Comparison of ENCODE assay signal across 19 cellular contexts in genomic region chr4:181745933-181746627, GRCh38.
DNase-seq lines count a peak whose midpoint lies in the region; ATAC-seq, FAIRE-seq and TF ChIP-seq lines count a peak whose summit lies in the region.
"Had no signal": no experiment of that assay in that cellular context is flagged by ENCODE, and none has a peak within 500 bp of the region (broad histone marks: within the 10 kb centered on the region; RNA-seq: fewer than 3 reads in every experiment).

No MANE protein-coding gene starts in this region.

- H3K4me3 Mint-ChIP-seq in CD8-positive, alpha-beta T cell, result no peak overlapping the region
- H3K4me3 Mint-ChIP-seq: B cell; CD4-positive, alpha-beta memory T cell had no signal

- CTCF ChIA-PET in CD8-positive, alpha-beta T cell (lab: Charles Lee), result no interaction called here

- H3K27me3 Mint-ChIP-seq in CD8-positive, alpha-beta T cell (ENCODE audit: low read depth), result no peaks in the 10 kb centered on the region
- H3K27me3 Mint-ChIP-seq: B cell; CD4-positive, alpha-beta memory T cell had no signal

- no peak overlapping the region for H3K27ac ChIP-seq in CD8-positive, alpha-beta T cell (ENCODE audit: low read depth, low read length)
- H3K27ac ChIP-seq: Peyer's patch had no signal

- no peaks in the 10 kb centered on the region for H3K27me3 ChIP-seq in CD8-positive, alpha-beta T cell (ENCODE audit: insufficient read depth, low read length)
- H3K27me3 ChIP-seq: Peyer's patch had no signal

- TF ChIP-seq CTCF in CD8-positive, alpha-beta T cell (IDR thresholded peaks at IDR 0.05), result no peak

- no peaks in the 10 kb centered on the region for H3K36me3 ChIP-seq in CD8-positive, alpha-beta T cell (ENCODE audit: insufficient read depth, low read length)
- H3K36me3 ChIP-seq: Peyer's patch had no signal

- no peak for ATAC-seq in CD8-positive, alpha-beta T cell
- ATAC-seq in HG03025 (IDR thresholded peaks at IDR 0.05; ENCODE audit: low FRiP score, unreplicated experiment), result no peak
- ATAC-seq: GM12878, K562, SK-N-SH treated with all-trans-retinoic acid at 6 μM for 48 hours had no signal

- DNase-seq in EH (ENCODE audit: low read depth) (peak; percentile 57), HT1080 (ENCODE audit: low read depth) (peak; percentile 15), RPMI7951 (ENCODE audit: low read depth) (peak; percentile 52), islet precursor cell (peak; percentile 67), HTR-8/SVneo (ENCODE audit: insufficient read length, low spot score) (no peak), amniotic stem cell (lab: John Stamatoyannopoulos, UW) (no peak)
- no peak for DNase-seq in CD8-positive, alpha-beta T cell
- DNase-seq: CD4-positive, alpha-beta memory T cell; NCI-H1048; NCI-H2081; NCI-H774; Peyer's patch; SHP77 had no signal

- intact Hi-C loops in CD8-positive, alpha-beta T cell (cut with DNase I, micrococcal nuclease), result no loop called here

- no peaks in the 10 kb centered on the region for H3K36me3 Mint-ChIP-seq in CD8-positive, alpha-beta T cell
- H3K36me3 Mint-ChIP-seq: CD4-positive, alpha-beta memory T cell had no signal

- H3K27ac Mint-ChIP-seq in CD8-positive, alpha-beta T cell, result no peak overlapping the region
- H3K27ac Mint-ChIP-seq: B cell; CD4-positive, alpha-beta memory T cell had no signal

- no peaks in the 10 kb centered on the region for H3K4me1 ChIP-seq in CD8-positive, alpha-beta T cell (ENCODE audit: insufficient read depth, low read length)
- H3K4me1 ChIP-seq: Peyer's patch had no signal

- POLR2A ChIA-PET in CD8-positive, alpha-beta T cell (lab: Charles Lee), result no interaction called here

- no peaks in the 10 kb centered on the region for H3K4me1 Mint-ChIP-seq in CD8-positive, alpha-beta T cell (ENCODE audit: low read depth)
- H3K4me1 Mint-ChIP-seq: B cell; CD4-positive, alpha-beta memory T cell had no signal

- no peak overlapping the region for H3K4me3 ChIP-seq in CD8-positive, alpha-beta T cell (ENCODE audit: low read depth, low read length)
- H3K4me3 ChIP-seq: GM12878, K562, Peyer's patch had no signal

- H3K9me3 ChIP-seq in CD8-positive, alpha-beta T cell (ENCODE audit: low read length), result no peaks in the 10 kb centered on the region
- H3K9me3 ChIP-seq: Peyer's patch had no signal

- H3K9me3 Mint-ChIP-seq in CD8-positive, alpha-beta T cell, result peaks cover 6% of the 10 kb centered on the region

- FAIRE-seq in HTR-8/SVneo (lab: Jason Lieb, UNC), result no peak
- FAIRE-seq: GM12878, GM18507, K562 had no signal

Comparison
In these comparisons a context has a peak if more than half of its experiments do, and no peak if none do; other contexts are left out.
1. DNase-seq: peak in EH (single experiment), HT1080 (single experiment), RPMI7951 (single experiment) and islet precursor cell (single experiment); none in HTR-8/SVneo (single experiment), CD8-positive, alpha-beta T cell (0 of 7) and amniotic stem cell (single experiment).